ENCODE assay signal across 15 cellular contexts in the genomic region with DNA sequence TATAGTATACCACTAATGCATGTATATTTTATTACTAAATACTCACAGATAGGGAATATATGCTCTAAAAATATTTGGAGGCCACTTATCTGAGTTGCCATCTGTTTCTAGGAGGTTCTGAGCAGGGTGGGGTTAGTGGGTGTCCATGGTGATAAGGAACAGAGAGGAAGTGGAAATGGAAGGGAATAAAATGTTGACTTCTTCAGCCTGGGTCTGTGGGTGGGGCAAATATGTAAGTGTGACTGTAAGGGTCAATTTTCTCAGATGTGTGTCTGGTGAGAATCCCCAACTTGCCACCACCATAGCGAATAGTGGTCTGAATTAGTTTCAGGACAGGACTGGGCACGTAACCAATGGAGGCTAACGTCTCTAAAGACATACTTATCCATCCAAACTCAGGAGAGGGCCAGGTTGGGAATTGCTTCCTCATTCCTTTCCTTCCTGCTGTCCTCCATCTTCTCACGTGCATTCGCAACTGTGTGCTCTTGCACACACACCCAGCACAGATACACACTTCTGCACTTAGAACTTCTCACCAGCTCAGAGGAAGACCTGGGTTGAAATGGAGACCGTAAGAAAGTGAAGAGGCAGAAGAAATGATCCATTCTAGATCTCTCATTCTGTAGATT.
"Had no signal": no experiment of that assay in that cellular context is flagged by ENCODE, and none has a peak within 500 bp of the region (broad histone marks: within the 10 kb centered on the region; RNA-seq: fewer than 3 reads in every experiment).

No MANE protein-coding gene starts in this region.

- H3K4me3 Mint-ChIP-seq: activated naive CD4-positive, alpha-beta T cell treated with anti-CD3 and anti-CD28 coated beads, Interleukin-2, amount 50 U/mL, for 24 hours; activated T-cell treated with anti-CD3 and anti-CD28 coated beads, Interleukin-2, amount 50 U/mL, for 72 hours; memory B cell; naive B cell; T-helper 17 cell had no signal

- ATAC-seq: activated T-cell treated with anti-CD3 and anti-CD28 coated beads, Interleukin-2, amount 50 U/mL, for 72 hours; esophagus mucosa; mucosa of descending colon; psoas muscle; right cardiac atrium; stimulated activated naive CD8-positive, alpha-beta T cell treated with anti-CD3 and anti-CD28 coated beads, Interleukin-15, Interleukin-2, amounts not matched to agents 100 U/mL and 50 U/mL, for 24 hours; T-helper 17 cell had no signal

- H3K27ac Mint-ChIP-seq: activated naive CD4-positive, alpha-beta T cell treated with anti-CD3 and anti-CD28 coated beads, Interleukin-2, amount 50 U/mL, for 24 hours; activated T-cell treated with anti-CD3 and anti-CD28 coated beads, Interleukin-2, amount 50 U/mL, for 72 hours; memory B cell; T-helper 17 cell had no signal

- H3K36me3 Mint-ChIP-seq: activated naive CD4-positive, alpha-beta T cell treated with anti-CD3 and anti-CD28 coated beads, Interleukin-2, amount 50 U/mL, for 24 hours; memory B cell; naive B cell had no signal

- H3K9me3 Mint-ChIP-seq: activated naive CD4-positive, alpha-beta T cell treated with anti-CD3 and anti-CD28 coated beads, Interleukin-2, amount 50 U/mL, for 24 hours; activated T-cell treated with anti-CD3 and anti-CD28 coated beads, Interleukin-2, amount 50 U/mL, for 72 hours; memory B cell; naive B cell had no signal

- DNase-seq: activated CD4-positive, alpha-beta T cell treated with anti-CD3 and anti-CD28 coated beads, Interleukin-2, amount 50 U/mL, for 1 hour; activated CD4-positive, CD25-positive, alpha-beta regulatory T cell treated with anti-CD3 and anti-CD28 coated beads, Interleukin-2, amount 50 U/mL, for 72 hours; activated CD8-positive, alpha-beta memory T cell treated with anti-CD3 and anti-CD28 coated beads, Interleukin-2, amount 50 U/mL, for 48 hours; activated gamma-delta T cell; activated T-cell treated with anti-CD3 and anti-CD28 coated beads, Interleukin-2, amount 50 U/mL, for 72 hours; mucosa of descending colon; naive B cell; psoas muscle; right cardiac atrium; stimulated activated naive CD8-positive, alpha-beta T cell treated with anti-CD3 and anti-CD28 coated beads, Interleukin-15, Interleukin-2, amounts not matched to agents 100 U/mL and 50 U/mL, for 24 hours; T-helper 17 cell; uterus had no signal
